Comparison of ENCODE assay signal across 18 cellular contexts in genomic region chr12:94793191-94793595, GRCh38.
A peak's percentile ranks its signal among the peaks of the same experiment; 100 is the strongest.
DNase-seq lines count a peak whose midpoint lies in the region; ATAC-seq and TF ChIP-seq lines count a peak whose summit lies in the region.
"Had no signal": no experiment of that assay in that cellular context is flagged by ENCODE, and none has a peak within 500 bp of the region (broad histone marks: within the 10 kb centered on the region; RNA-seq: fewer than 3 reads in every experiment).

No MANE protein-coding gene starts in this region.

- no peaks in the 10 kb centered on the region for H3K9me3 ChIP-seq in mesodermal cell (ENCODE audit: control insufficient read depth, low read length)
- H3K9me3 ChIP-seq: A549, transverse colon had no signal

- H3K36me3 ChIP-seq in mesodermal cell (ENCODE audit: control insufficient read depth, insufficient read depth, low read length): no peaks in the 10 kb centered on the region
- H3K36me3 ChIP-seq: transverse colon had no signal

- no peak for TF ChIP-seq CTCF in chondrocyte (IDR thresholded peaks at IDR 0.05)

- no peaks in the 10 kb centered on the region for H3K36me3 Mint-ChIP-seq in chondrocyte (ENCODE audit: low read depth)
- H3K36me3 Mint-ChIP-seq: activated naive CD4-positive, alpha-beta T cell treated with anti-CD3 and anti-CD28 coated beads, Interleukin-2, amount 10 ng/mL, durations not matched to agents 7 days and 5 days; CD4-positive, alpha-beta memory T cell had no signal

- H3K4me3 ChIP-seq in mesodermal cell (ENCODE audit: extremely low read depth, insufficient read depth, low read length, poor library complexity, severe bottlenecking): no peak overlapping the region
- H3K4me3 ChIP-seq: A549, transverse colon had no signal

- peaks cover 35% of the 10 kb centered on the region for H3K4me1 Mint-ChIP-seq in chondrocyte (ENCODE audit: low read depth)

- peak overlapping the region; percentile 29 for H3K27ac Mint-ChIP-seq in chondrocyte (ENCODE audit: unreplicated experiment)
- H3K27ac Mint-ChIP-seq: activated naive CD4-positive, alpha-beta T cell treated with anti-CD3 and anti-CD28 coated beads, Interleukin-2, amount 10 ng/mL, durations not matched to agents 7 days and 5 days; CD4-positive, alpha-beta memory T cell had no signal

- H3K4me3 Mint-ChIP-seq in chondrocyte (ENCODE audit: unreplicated experiment): peak overlapping the region; percentile 45
- H3K4me3 Mint-ChIP-seq: activated naive CD4-positive, alpha-beta T cell treated with anti-CD3 and anti-CD28 coated beads, Interleukin-2, amount 10 ng/mL, durations not matched to agents 7 days and 5 days; CD4-positive, alpha-beta memory T cell had no signal

- H3K27me3 Mint-ChIP-seq in chondrocyte (ENCODE audit: low read depth): no peaks in the 10 kb centered on the region

- WGBS in mesodermal cell (ENCODE audit: insufficient coverage in 2 of 2), 2 experiments: 56 to 63% methylated on average over 7 of the region's 10 CpGs

- peaks cover 28% of the 10 kb centered on the region for H3K4me1 ChIP-seq in mesodermal cell (ENCODE audit: control insufficient read depth, insufficient read depth, low read length, poor library complexity, severe bottlenecking)

- H3K9me3 Mint-ChIP-seq in chondrocyte (ENCODE audit: low read depth): no peaks in the 10 kb centered on the region
- H3K9me3 Mint-ChIP-seq: activated naive CD4-positive, alpha-beta T cell treated with anti-CD3 and anti-CD28 coated beads, Interleukin-2, amount 10 ng/mL, durations not matched to agents 7 days and 5 days; CD4-positive, alpha-beta memory T cell had no signal

- peak overlapping the region; percentile 33 for H3K27ac ChIP-seq in mesodermal cell (ENCODE audit: low read depth, low read length, severe bottlenecking)
- H3K27ac ChIP-seq: A549, transverse colon had no signal

- DNase-seq in NOMO-1 (lab: John Stamatoyannopoulos, UW; ENCODE audit: unreplicated experiment in 2 of 2): peak; percentile 40 to 61
- DNase-seq in NOMO-1 treated with DMSO at 0.1 percent for 48 hours (lab: John Stamatoyannopoulos, UW; ENCODE audit: unreplicated experiment): no peak
- no peak for DNase-seq in chondrocyte (ENCODE audit: low spot score)
- DNase-seq in stimulated activated naive CD8-positive, alpha-beta T cell treated with anti-CD3 and anti-CD28 coated beads, Interleukin-15, Interleukin-2, amounts not matched to agents 100 U/mL and 50 U/mL, for 24 hours: no peak
- DNase-seq in activated T-cell treated with anti-CD3 and anti-CD28 coated beads, Interleukin-2, amount 50 U/mL, for 48 hours: no peak
- DNase-seq in cortex of kidney (lab: John Stamatoyannopoulos, UW): no peak
- DNase-seq: activated CD4-positive, CD25-positive, alpha-beta regulatory T cell; activated CD8-positive, alpha-beta memory T cell treated with anti-CD3 and anti-CD28 coated beads, Interleukin-2, amount 50 U/mL, for 4 hours; activated naive CD4-positive, alpha-beta T cell treated with anti-CD3 and anti-CD28 coated beads, Interleukin-2, amount 10 ng/mL, durations not matched to agents 7 days and 5 days; CD4-positive, alpha-beta memory T cell; MM.1S; NCI-H446; retina; stimulated activated CD4-positive, alpha-beta T cell treated with anti-CD3 and anti-CD28 coated beads, Interleukin-2, amount 100 ng/mL, for 48 hours; transverse colon had no signal

- ATAC-seq in stimulated activated naive CD8-positive, alpha-beta T cell treated with anti-CD3 and anti-CD28 coated beads, Interleukin-15, Interleukin-2, amounts not matched to agents 100 U/mL and 50 U/mL, for 24 hours: no peak
- ATAC-seq in GM21717 (IDR thresholded peaks at IDR 0.05; ENCODE audit: unreplicated experiment): no peak
- ATAC-seq: A549 had no signal

Comparison
In these comparisons a context has a peak if more than half of its experiments do, and no peak if none do; other contexts are left out.
1. DNase-seq: peak in NOMO-1 (2 of 2); none in NOMO-1 treated with DMSO at 0.1 percent for 48 hours (single experiment), chondrocyte (single experiment), stimulated activated naive CD8-positive, alpha-beta T cell treated with anti-CD3 and anti-CD28 coated beads, Interleukin-15, Interleukin-2, amounts not matched to agents 100 U/mL and 50 U/mL, for 24 hours (single experiment), activated T-cell treated with anti-CD3 and anti-CD28 coated beads, Interleukin-2, amount 50 U/mL, for 48 hours (0 of 2) and cortex of kidney (single experiment).